ENCODE assay signal across 29 cellular contexts in genomic region chr1:6538958-6539357, GRCh38. TPM values are rescaled to one million over a fixed set of nuclear protein-coding genes. Genes with fewer than 3 reads are reported as not detected.
DNase-seq lines count a peak whose midpoint lies in the region; ATAC-seq and TF ChIP-seq lines count a peak whose summit lies in the region.
"Had no signal": no experiment of that assay in that cellular context is flagged by ENCODE, and none has a peak within 500 bp of the region (broad histone marks: within the 10 kb centered on the region; RNA-seq: fewer than 3 reads in every experiment).

No MANE protein-coding gene starts in this region.

- TF ChIP-seq CTCF in fibroblast of lung (conservative IDR thresholded peaks at IDR 0.05 in 1 of 2, IDR thresholded peaks at IDR 0.05 in 1 of 2; ENCODE audit: low read depth in 1 of 2, low read length in 2 of 2) (no peak), osteoblast (IDR thresholded peaks at IDR 0.05; ENCODE audit: extremely low read depth, low read depth, low read length) (no peak)

- no peak overlapping the region for H3K4me2 ChIP-seq in fibroblast of lung (ENCODE audit: extremely low read depth, insufficient read depth, low read length)
- H3K4me2 ChIP-seq in osteoblast (ENCODE audit: insufficient read depth, low read length) = peak overlapping the region; percentile 62
- H3K4me2 ChIP-seq: neural progenitor cell had no signal

- H3K9ac ChIP-seq in fibroblast of lung (ENCODE audit: insufficient read depth, low read length) = no peak overlapping the region
- H3K9ac ChIP-seq: neural progenitor cell had no signal

- ATAC-seq in HG03097 (IDR thresholded peaks at IDR 0.05; ENCODE audit: low FRiP score, unreplicated experiment) = no peak
- ATAC-seq in GM18867 (IDR thresholded peaks at IDR 0.05; ENCODE audit: unreplicated experiment) = no peak
- ATAC-seq: esophagus mucosa; left lung; psoas muscle; stimulated activated naive CD8-positive, alpha-beta T cell treated with anti-CD3 and anti-CD28 coated beads, Interleukin-15, amount 100 ng/mL, for 72 hours had no signal

- H3K9me3 ChIP-seq in fibroblast of lung (ENCODE audit: control insufficient read depth, insufficient read depth, low read depth, low read length) (no peaks in the 10 kb centered on the region), osteoblast (ENCODE audit: low read depth, low read length) (no peaks in the 10 kb centered on the region)
- H3K9me3 ChIP-seq: ascending aorta, BE2C, left lung, psoas muscle, tibial nerve had no signal

- DNase-seq in EL (peak; percentile 67), LHCN-M2 (ENCODE audit: low read depth) (peak; percentile 42), fibroblast of lung (ENCODE audit: low read depth in 2 of 2) (peak; percentile 52 to 87), osteoblast (ENCODE audit: insufficient read length, low spot score, missing footprints) (peak; percentile 62), HK-2 (ENCODE audit: unreplicated experiment) (no peak)
- DNase-seq: activated CD4-positive, alpha-beta T cell treated with anti-CD3 and anti-CD28 coated beads, Interleukin-2, amount 50 U/mL, for 1 hour; activated naive CD4-positive, alpha-beta T cell; BE2C; COR-L47; effector memory CD4-positive, alpha-beta T cell; head of caudate nucleus; KBM-7; left lung; NCI-H187; NCI-H226; NCI-H82; psoas muscle; small intestine; stimulated activated CD4-positive, alpha-beta T cell treated with anti-CD3 and anti-CD28 coated beads, Interleukin-2, amount 100 ng/mL, for 48 hours; stimulated activated naive CD8-positive, alpha-beta T cell treated with anti-CD3 and anti-CD28 coated beads, Interleukin-15, amount 100 ng/mL, for 72 hours had no signal

- H3K4me3 ChIP-seq in fibroblast of lung (replicated peaks in 1 of 4; ENCODE audit: control extremely low read depth in 1 of 4, insufficient read depth in 1 of 4, low read depth in 3 of 4, low read length in 4 of 4) (no peak overlapping the region), osteoblast (ENCODE audit: insufficient read depth, low read length) (no peak overlapping the region)
- H3K4me3 ChIP-seq: ascending aorta, left lung, neural progenitor cell, psoas muscle, tibial nerve had no signal

- H3K79me2 ChIP-seq in fibroblast of lung (ENCODE audit: control insufficient read depth, insufficient read depth, low read length) (no peaks in the 10 kb centered on the region), osteoblast (ENCODE audit: insufficient read depth, low read length) (peaks cover 8% of the 10 kb centered on the region)

- H3K4me1 ChIP-seq in fibroblast of lung (ENCODE audit: control insufficient read depth, extremely low read depth, insufficient read depth, low read length) (no peaks in the 10 kb centered on the region), osteoblast (ENCODE audit: insufficient read depth, low read length) (peaks cover 7% of the 10 kb centered on the region)
- H3K4me1 ChIP-seq: ascending aorta, BE2C, neural progenitor cell, psoas muscle had no signal

- no peaks in the 10 kb centered on the region for H3K27me3 ChIP-seq in fibroblast of lung (ENCODE audit: control insufficient read depth, insufficient read depth, low read length)
- H3K27me3 ChIP-seq in osteoblast (ENCODE audit: insufficient read depth, low read length) = no peaks in the 10 kb centered on the region
- H3K27me3 ChIP-seq: ascending aorta, BE2C, left lung, neural progenitor cell, tibial nerve had no signal

- H2AFZ ChIP-seq in fibroblast of lung (ENCODE audit: low read length) (no peak overlapping the region), osteoblast (ENCODE audit: low read length) (no peak overlapping the region)
- H2AFZ ChIP-seq: neural progenitor cell had no signal

- H4K20me1 ChIP-seq in fibroblast of lung (ENCODE audit: control insufficient read depth, extremely low read depth, insufficient read depth, low read length) (peaks cover 3% of the 10 kb centered on the region), osteoblast (ENCODE audit: insufficient read depth, low read length) (peaks cover 7% of the 10 kb centered on the region)

- H3K27ac ChIP-seq in fibroblast of lung (ENCODE audit: insufficient read depth, low read length) (no peak overlapping the region), osteoblast (ENCODE audit: low read depth, low read length) (peak overlapping the region; percentile 44)
- H3K27ac ChIP-seq: ascending aorta, left lung, neural progenitor cell, psoas muscle, tibial nerve, VCaP had no signal

- H3K36me3 ChIP-seq in fibroblast of lung (ENCODE audit: control insufficient read depth, insufficient read depth, low read length) = peaks cover 1% of the 10 kb centered on the region
- peaks cover 27% of the 10 kb centered on the region for H3K36me3 ChIP-seq in osteoblast (ENCODE audit: insufficient read depth, low read length)
- H3K36me3 ChIP-seq: BE2C had no signal

RNA-seq across cellular contexts. Expression of gene NOL9, which starts 15.4 kb away (rescaled TPM):
- total RNA-seq in LHCN-M2 (2014; rRNA removed) (21.7 and 26.9 TPM in 2 replicates), fibroblast of lung (17.5 and 18.7 TPM in 2 replicates), osteoblast (31.1 and 32.1 TPM in 2 replicates)
- 6.7 TPM for polyA plus RNA-seq in LHCN-M2 (2012)
- polyA plus RNA-seq in fibroblast of lung = 19.0 and 24.2 TPM in 2 replicates
- polyA plus RNA-seq in fibroblast of lung (2012) = 6.7 and 7.7 TPM in 2 replicates
- 18.0 and 19.0 TPM in 2 replicates for polyA minus RNA-seq in fibroblast of lung (ENCODE audit: low replicate concordance)

RNA-seq across cellular contexts. Expression of gene TAS1R1, which starts 16.1 kb away (rescaled TPM):
- total RNA-seq in LHCN-M2 (2014; rRNA removed) (1.2 and 2.5 TPM in 2 replicates), fibroblast of lung (under 0.01 and 0.17 TPM in 2 replicates), osteoblast (under 0.01 and 0.29 TPM in 2 replicates)
- 1.1 TPM for polyA plus RNA-seq in LHCN-M2 (2012)
- 0.05 and 0.10 TPM in 2 replicates for polyA plus RNA-seq in fibroblast of lung
- 0.03 and 0.06 TPM in 2 replicates for polyA plus RNA-seq in fibroblast of lung (2012)
- not detected in 2 replicates for polyA minus RNA-seq in fibroblast of lung (ENCODE audit: low replicate concordance)
- total RNA-seq: ascending aorta; cerebellum; esophagus mucosa; left lung; psoas muscle; T-helper 1 cell treated with Interleukin-12 subunit alpha and Interleukin-12 subunit beta and Interleukin-4 antibody, amounts not matched to agents 30 ng/mL and 1 ng/mL, for 36 hours had no signal

RNA-seq across cellular contexts. Expression of gene ZBTB48, which starts 40.8 kb away (rescaled TPM):
- 14.2 and 14.9 TPM in 2 replicates for total RNA-seq in LHCN-M2 (2014; rRNA removed)
- 12.6 TPM for polyA plus RNA-seq in LHCN-M2 (2012)
- 15.4 and 16.0 TPM in 2 replicates for total RNA-seq in fibroblast of lung
- polyA plus RNA-seq in fibroblast of lung = 4.9 and 5.7 TPM in 2 replicates
- 11.3 and 12.3 TPM in 2 replicates for polyA plus RNA-seq in fibroblast of lung (2012)
- polyA minus RNA-seq in fibroblast of lung (ENCODE audit: low replicate concordance) = 7.1 and 9.1 TPM in 2 replicates
- 11.5 and 14.5 TPM in 2 replicates for total RNA-seq in osteoblast

RNA-seq across cellular contexts. Expression of gene PLEKHG5, which starts 47.5 kb away (rescaled TPM):
- total RNA-seq in LHCN-M2 (2014; rRNA removed) = 1.8 and 2.2 TPM in 2 replicates
- polyA plus RNA-seq in LHCN-M2 (2012) = 2.4 TPM
- 1.3 and 3.3 TPM in 2 replicates for total RNA-seq in fibroblast of lung
- polyA plus RNA-seq in fibroblast of lung = 0.42 and 0.79 TPM in 2 replicates
- 0.98 and 2.2 TPM in 2 replicates for polyA plus RNA-seq in fibroblast of lung (2012)
- 0.56 and 1.6 TPM in 2 replicates for polyA minus RNA-seq in fibroblast of lung (ENCODE audit: low replicate concordance)
- 11.2 and 13.3 TPM in 2 replicates for total RNA-seq in osteoblast
